ENCODE assay signal across 9 cellular contexts in the genomic region with DNA sequence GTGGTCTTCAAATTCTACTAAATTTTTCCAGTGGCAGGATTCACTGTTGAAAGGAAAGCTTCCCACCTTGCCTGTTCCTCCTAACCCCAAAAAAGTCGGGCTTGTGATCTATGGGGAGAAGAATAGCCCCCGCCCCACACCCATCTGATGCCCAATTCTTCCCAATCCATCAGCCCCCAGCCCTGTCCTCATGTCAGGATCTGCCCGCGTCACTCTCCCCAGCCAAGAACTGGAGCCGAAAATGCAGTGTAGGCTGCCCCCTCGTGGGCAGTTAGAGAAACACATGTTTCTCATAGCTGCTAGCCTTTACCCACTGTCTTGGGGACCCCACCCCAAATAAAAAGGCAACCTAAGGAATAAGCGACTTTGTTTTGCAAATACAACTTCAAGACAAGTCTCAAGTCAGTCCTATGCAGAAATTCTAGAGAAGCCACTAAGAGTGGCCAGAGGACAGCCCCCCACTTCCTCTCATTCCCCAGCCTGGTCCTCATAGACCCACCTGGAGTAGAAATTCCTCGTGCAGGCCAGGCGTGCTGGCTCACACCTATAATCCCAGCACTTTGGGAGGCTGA. TPM values are rescaled to one million over a fixed set of nuclear protein-coding genes. Genes with fewer than 3 reads are reported as not detected.
DNase-seq lines count a peak whose midpoint lies in the region; ATAC-seq, FAIRE-seq and TF ChIP-seq lines count a peak whose summit lies in the region.
"Had no signal": no experiment of that assay in that cellular context is flagged by ENCODE, and none has a peak within 500 bp of the region (broad histone marks: within the 10 kb centered on the region; RNA-seq: fewer than 3 reads in every experiment).

No MANE protein-coding gene starts in this region.

- no peak overlapping the region for H3K4me2 ChIP-seq in K562 (ENCODE audit: insufficient read depth, low read length)

- H3K36me3 ChIP-seq in K562 (ENCODE audit: control insufficient read depth, insufficient read depth, low read length) (no peaks in the 10 kb centered on the region), iPS-20b (ENCODE audit: insufficient read depth, low read depth, low read length) (no peaks in the 10 kb centered on the region)

- peak; percentile 75 for ATAC-seq in K562

- no TSS peak for BruUV-seq in K562 (replicated peaks; lab: Mats Ljungman, UMichigan)

- peaks cover 0 to 12% of the 10 kb centered on the region in 2 experiments; a peak in 1 of 5 replicates for H3K4me1 ChIP-seq in K562 (replicated peaks in 1 of 2; ENCODE audit: control insufficient read depth in 2 of 2, insufficient read depth in 2 of 2, low read length in 2 of 2)
- H3K4me1 ChIP-seq in iPS-20b (ENCODE audit: insufficient read depth, low read length) = peaks cover 5% of the 10 kb centered on the region

- peak; percentile 84 to 85 (median 84) for TF ChIP-seq CTCF in K562 (IDR thresholded peaks at IDR 0.05 in 2 of 3, conservative IDR thresholded peaks at IDR 0.05 in 1 of 3; ENCODE audit: insufficient read depth in 2 of 3, low read depth in 1 of 3, low read length in 3 of 3)

- DNase-seq in DMS79 treated with DMSO at 0.1 percent for 48 hours (lab: John Stamatoyannopoulos, UW) (peak; percentile 2), DMS79 (lab: John Stamatoyannopoulos, UW) (no peak), Kasumi-1 (lab: John Stamatoyannopoulos, UW) (peak; percentile 66 to 68), SW480 (ENCODE audit: low spot score) (peak; percentile 49), K562 (ENCODE audit: extremely low read depth in 1 of 4, low spot score in 3 of 4) (peak; percentile 72 to 80 (median 75)), putamen (ENCODE audit: low spot score) (no peak)
- DNase-seq in stimulated activated CD4-positive, alpha-beta T cell treated with anti-CD3 and anti-CD28 coated beads, Interleukin-1b, Interleukin-23, amount 100 ng/mL, for 4 hours (ENCODE audit: low read depth in 2 of 2) = peak; percentile 58 to 60

- intact Hi-C loops in K562 (cut with micrococcal nuclease) = loop anchor here (1.0 to 2.0 kb wide), 2 partner anchors 134 to 394 kb away; no protein-coding TSS in a partner anchor

- H3K27me3 ChIP-seq in K562 (ENCODE audit: control insufficient read depth in 2 of 2, insufficient read depth in 2 of 2, low read length in 2 of 2) = peaks cover 4 to 27% of the 10 kb centered on the region in 2 experiments; a peak in 3 of 5 replicates
- H3K27me3 ChIP-seq in iPS-20b (ENCODE audit: insufficient read depth, low read length) = peaks cover 13% of the 10 kb centered on the region; the same call in 1 of the 2 replicates

- in situ Hi-C loops in K562 (cut with MboI) = loop anchor here (5.0 kb wide), 2 partner anchors 132 to 392 kb away; no protein-coding TSS in a partner anchor

- H2AFZ ChIP-seq in K562 (ENCODE audit: low read depth, low read length) = peak overlapping the region; percentile 22; the same call in 1 of the 2 replicates

- CTCF ChIA-PET in K562 (lab: Yijun Ruan, JAX; ENCODE audit: low intra/inter-chr PET ratio) = interaction anchor here (0.6 to 6.1 kb wide), 9 partner anchors 125 to 395 kb away, joined by 3 to 51 read pairs (median 3); no protein-coding TSS in a partner anchor

- no peak for TF ChIP-seq EP300 in K562 (IDR thresholded peaks at IDR 0.05; ENCODE audit: low read length)

- H3K79me2 ChIP-seq in K562 (ENCODE audit: control insufficient read depth, insufficient read depth, low read length) = no peaks in the 10 kb centered on the region

- no peak overlapping the region for H3K27ac ChIP-seq in K562 (ENCODE audit: extremely low read depth, low read depth, low read length)
- no peak overlapping the region for H3K27ac ChIP-seq in iPS-20b (ENCODE audit: low read length)

- peak; percentile 73 to 92 for TF ChIP-seq RAD21 in K562 (CRISPR knock-in tag; conservative IDR thresholded peaks at IDR 0.05 in 1 of 2, IDR thresholded peaks at IDR 0.05 in 1 of 2)

- H3K9me3 ChIP-seq in K562 (replicated peaks; ENCODE audit: control insufficient read depth, insufficient read depth, low read depth, low read length) = no peaks in the 10 kb centered on the region
- H3K9me3 ChIP-seq in iPS-20b (ENCODE audit: insufficient read depth, low read depth, low read length) = no peaks in the 10 kb centered on the region

- no peaks in the 10 kb centered on the region; the same call in 1 of the 2 replicates for H4K20me1 ChIP-seq in K562 (replicated peaks; ENCODE audit: control insufficient read depth, insufficient read depth, low read length)

- no peak overlapping the region for H3K9ac ChIP-seq in K562 (ENCODE audit: insufficient read depth in 1 of 2, low read depth in 2 of 2, low read length in 2 of 2)
- no peak overlapping the region for H3K9ac ChIP-seq in iPS-20b (ENCODE audit: low read depth, low read length)

- POLR2A ChIA-PET in K562 (lab: Yijun Ruan, JAX) = interaction anchor here (0.6 to 2.2 kb wide), 13 partner anchors 8 to 269 kb away, joined by 3 to 7 read pairs (median 3); partner anchors contain the start of gene RPP25

- no peaks in the 10 kb centered on the region for H3K9me1 ChIP-seq in K562 (ENCODE audit: control insufficient read depth, insufficient read depth, low read length)

- H3K4me3 ChIP-seq in K562 (no peak overlapping the region), iPS-20b (ENCODE audit: low read length) (peak overlapping the region; percentile 53; the same call in 1 of the 2 replicates)

- TF ChIP-seq POLR2A in K562 (conservative IDR thresholded peaks at IDR 0.05) = no peak

- peak; percentile 88 for FAIRE-seq in K562 (lab: Jason Lieb, UNC)
- FAIRE-seq: colon had no signal

- WGBS in K562 (ENCODE audit: insufficient coverage, low coverage, missing lambda C conversion rate) = 0% methylated on average over 9 of the region's 9 CpGs

RNA-seq across cellular contexts. Expression of gene CSK, which starts 13.0 kb away (rescaled TPM):
- 52.2 and 176 TPM in 2 replicates for total RNA-seq in K562 (2011; cell fraction: chromatin; rRNA removed; ENCODE audit: low replicate concordance)
- 117 and 118 TPM in 2 replicates for total RNA-seq in K562 (2011; cell fraction: nucleolus; rRNA removed)
- 62.6 and 63.9 TPM in 2 replicates for total RNA-seq in K562 (2011; cell fraction: nucleoplasm; rRNA removed)
- total RNA-seq in K562 (2014; rRNA removed) (22.7 and 25.4 TPM in 2 replicates), K562 (2014; rRNA removed; fragmentation: Illumina TruSeq; extraction: Trizol) (9.2 and 13.8 TPM in 2 replicates), K562 (2015; rRNA removed; fragmentation: Illumina TruSeq; extraction: Trizol) (22.5 and 24.8 TPM in 2 replicates), K562 (2021) (108 and 112 TPM in 2 replicates)
- polyA plus RNA-seq in K562 (2011; rRNA removed) (17.2 and 21.5 TPM in 2 replicates), K562 (2014; fragmentation: Illumina TruSeq; extraction: Trizol) (63.0 and 74.3 TPM in 2 replicates), K562 (2014; fragmentation: Nextera tagmentation; extraction: Ambion mirVana) (1 to 10 TPM; 1.5 to 2.4 TPM), K562 (2014; rRNA removed) (32.6 and 41.5 TPM in 2 replicates)
- polyA plus RNA-seq in K562 (2011; cell fraction: cytosol; rRNA removed) = 16.6 and 23.4 TPM in 2 replicates
- 82.8 and 107 TPM in 2 replicates for polyA plus RNA-seq in K562 (2011; cell fraction: nucleus; rRNA removed)
- polyA plus RNA-seq in K562 (2012) = 62.3 and 74.3 TPM in 2 replicates
- 13.5 and 19.1 TPM in 2 replicates for polyA minus RNA-seq in K562 (2011; rRNA and poly(A)+ RNA removed)
- polyA minus RNA-seq in K562 (2011; cell fraction: cytosol; rRNA and poly(A)+ RNA removed) = 39.6 and 42.3 TPM in 2 replicates
- 24.8 and 30.3 TPM in 2 replicates for polyA minus RNA-seq in K562 (2011; cell fraction: nucleus; rRNA and poly(A)+ RNA removed)

RNA-seq across cellular contexts. Expression of gene CYP1A2, which starts 20.2 kb away (rescaled TPM):
- total RNA-seq in K562 (2011; cell fraction: chromatin; rRNA removed; ENCODE audit: low replicate concordance) = not detected in 2 replicates
- total RNA-seq in K562 (2011; cell fraction: nucleolus; rRNA removed) = not detected in 2 replicates
- total RNA-seq in K562 (2011; cell fraction: nucleoplasm; rRNA removed) = not detected in 2 replicates
- not detected in 2 replicates for total RNA-seq in K562 (2014; rRNA removed)
- total RNA-seq in K562 (2014; rRNA removed; fragmentation: Illumina TruSeq; extraction: Trizol) = not detected in 2 replicates
- total RNA-seq in K562 (2015; rRNA removed; fragmentation: Illumina TruSeq; extraction: Trizol) = not detected in 2 replicates
- not detected in 2 replicates for total RNA-seq in K562 (2021)
- not detected in 2 replicates for polyA plus RNA-seq in K562 (2011; rRNA removed)
- not detected in 2 replicates for polyA plus RNA-seq in K562 (2011; cell fraction: cytosol; rRNA removed)
- polyA plus RNA-seq in K562 (2011; cell fraction: nucleus; rRNA removed) = not detected in 2 replicates
- polyA plus RNA-seq in K562 (2012) = not detected in 2 replicates
- polyA plus RNA-seq in K562 (2014; fragmentation: Illumina TruSeq; extraction: Trizol) = not detected in 2 replicates
- polyA plus RNA-seq in K562 (2014; fragmentation: Nextera tagmentation; extraction: Ambion mirVana) = not detected
- polyA plus RNA-seq in K562 (2014; rRNA removed) = not detected in 2 replicates
- polyA minus RNA-seq in K562 (2011; rRNA and poly(A)+ RNA removed) = not detected in 2 replicates
- not detected in 2 replicates for polyA minus RNA-seq in K562 (2011; cell fraction: cytosol; rRNA and poly(A)+ RNA removed)
- polyA minus RNA-seq in K562 (2011; cell fraction: nucleus; rRNA and poly(A)+ RNA removed) = not detected in 2 replicates

RNA-seq across cellular contexts. Expression of gene CYP1A1, which starts 43.5 kb away (rescaled TPM):
- 0.32 TPM in 1 of 2 replicates, not detected in the other for total RNA-seq in K562 (2011; cell fraction: chromatin; rRNA removed; ENCODE audit: low replicate concordance)
- not detected in 2 replicates for total RNA-seq in K562 (2011; cell fraction: nucleolus; rRNA removed)
- not detected in 2 replicates for total RNA-seq in K562 (2011; cell fraction: nucleoplasm; rRNA removed)
- total RNA-seq in K562 (2014; rRNA removed) (0.05 TPM in 1 of 2 replicates, not detected in the other), K562 (2014; rRNA removed; fragmentation: Illumina TruSeq; extraction: Trizol) (0.04 and 0.06 TPM in 2 replicates), K562 (2015; rRNA removed; fragmentation: Illumina TruSeq; extraction: Trizol) (not detected in 2 replicates), K562 (2021) (0.07 TPM in 1 of 2 replicates, not detected in the other)
- polyA plus RNA-seq in K562 (2011; rRNA removed) (0.06 TPM in 1 of 2 replicates, not detected in the other), K562 (2014; fragmentation: Illumina TruSeq; extraction: Trizol) (0.13 TPM in 1 of 2 replicates, not detected in the other), K562 (2014; fragmentation: Nextera tagmentation; extraction: Ambion mirVana) (not detected), K562 (2014; rRNA removed) (1.4 TPM in 1 of 2 replicates, not detected in the other)
- 0.03 and 0.09 TPM in 2 replicates for polyA plus RNA-seq in K562 (2011; cell fraction: cytosol; rRNA removed)
- polyA plus RNA-seq in K562 (2011; cell fraction: nucleus; rRNA removed) = 0.10 and 0.11 TPM in 2 replicates
- 0.12 TPM in 1 of 2 replicates, not detected in the other for polyA plus RNA-seq in K562 (2012)
- polyA minus RNA-seq in K562 (2011; rRNA and poly(A)+ RNA removed) = not detected in 2 replicates
- polyA minus RNA-seq in K562 (2011; cell fraction: cytosol; rRNA and poly(A)+ RNA removed) = not detected in 2 replicates
- polyA minus RNA-seq in K562 (2011; cell fraction: nucleus; rRNA and poly(A)+ RNA removed) = 0.11 TPM in 1 of 2 replicates, not detected in the other

RNA-seq across cellular contexts. Expression of gene LMAN1L, which starts 43.8 kb away (rescaled TPM):
- not detected in 2 replicates for total RNA-seq in K562 (2011; cell fraction: chromatin; rRNA removed; ENCODE audit: low replicate concordance)
- 0.17 TPM in 1 of 2 replicates, not detected in the other for total RNA-seq in K562 (2011; cell fraction: nucleolus; rRNA removed)
- not detected in 2 replicates for total RNA-seq in K562 (2011; cell fraction: nucleoplasm; rRNA removed)
- total RNA-seq in K562 (2014; rRNA removed) (not detected in 2 replicates), K562 (2014; rRNA removed; fragmentation: Illumina TruSeq; extraction: Trizol) (not detected in 2 replicates), K562 (2015; rRNA removed; fragmentation: Illumina TruSeq; extraction: Trizol) (not detected in 2 replicates), K562 (2021) (not detected in 2 replicates)
- polyA plus RNA-seq in K562 (2011; rRNA removed) (not detected in 2 replicates), K562 (2014; fragmentation: Illumina TruSeq; extraction: Trizol) (not detected in 2 replicates), K562 (2014; fragmentation: Nextera tagmentation; extraction: Ambion mirVana) (not detected), K562 (2014; rRNA removed) (not detected in 2 replicates)
- not detected in 2 replicates for polyA plus RNA-seq in K562 (2011; cell fraction: cytosol; rRNA removed)
- polyA plus RNA-seq in K562 (2011; cell fraction: nucleus; rRNA removed) = not detected in 2 replicates
- not detected in 2 replicates for polyA plus RNA-seq in K562 (2012)
- polyA minus RNA-seq in K562 (2011; rRNA and poly(A)+ RNA removed) = not detected in 2 replicates
- not detected in 2 replicates for polyA minus RNA-seq in K562 (2011; cell fraction: cytosol; rRNA and poly(A)+ RNA removed)
- polyA minus RNA-seq in K562 (2011; cell fraction: nucleus; rRNA and poly(A)+ RNA removed) = not detected in 2 replicates

RNA-seq across cellular contexts. Expression of gene CPLX3, which starts 57.6 kb away (rescaled TPM):
- total RNA-seq in K562 (2011; cell fraction: chromatin; rRNA removed; ENCODE audit: low replicate concordance) = not detected in 2 replicates
- not detected in 2 replicates for total RNA-seq in K562 (2011; cell fraction: nucleolus; rRNA removed)
- total RNA-seq in K562 (2011; cell fraction: nucleoplasm; rRNA removed) = not detected in 2 replicates
- total RNA-seq in K562 (2014; rRNA removed) = not detected in 2 replicates
- not detected in 2 replicates for total RNA-seq in K562 (2014; rRNA removed; fragmentation: Illumina TruSeq; extraction: Trizol)
- total RNA-seq in K562 (2015; rRNA removed; fragmentation: Illumina TruSeq; extraction: Trizol) = not detected in 2 replicates
- total RNA-seq in K562 (2021) = not detected in 2 replicates
- not detected in 2 replicates for polyA plus RNA-seq in K562 (2011; rRNA removed)
- polyA plus RNA-seq in K562 (2011; cell fraction: cytosol; rRNA removed) = 0.04 TPM in 1 of 2 replicates, not detected in the other
- polyA plus RNA-seq in K562 (2011; cell fraction: nucleus; rRNA removed) = 0.04 TPM in 1 of 2 replicates, not detected in the other
- not detected in 2 replicates for polyA plus RNA-seq in K562 (2012)
- polyA plus RNA-seq in K562 (2014; fragmentation: Illumina TruSeq; extraction: Trizol) = not detected in 2 replicates
- polyA plus RNA-seq in K562 (2014; fragmentation: Nextera tagmentation; extraction: Ambion mirVana) = not detected
- not detected in 2 replicates for polyA plus RNA-seq in K562 (2014; rRNA removed)
- polyA minus RNA-seq in K562 (2011; rRNA and poly(A)+ RNA removed) = not detected in 2 replicates
- polyA minus RNA-seq in K562 (2011; cell fraction: cytosol; rRNA and poly(A)+ RNA removed) = not detected in 2 replicates
- not detected in 2 replicates for polyA minus RNA-seq in K562 (2011; cell fraction: nucleus; rRNA and poly(A)+ RNA removed)

Comparison
In these comparisons a context has a peak if more than half of its experiments do, and no peak if none do; other contexts are left out.
1. DNase-seq: peak in DMS79 treated with DMSO at 0.1 percent for 48 hours (single experiment), Kasumi-1 (2 of 2), SW480 (single experiment), K562 (4 of 4) and stimulated activated CD4-positive, alpha-beta T cell treated with anti-CD3 and anti-CD28 coated beads, Interleukin-1b, Interleukin-23, amount 100 ng/mL, for 4 hours (2 of 2); none in DMS79 (single experiment) and putamen (single experiment).